ENCODE assay signal across 15 cellular contexts in genomic region chr14:74836251-74836957, GRCh38. TPM values are rescaled to one million over a fixed set of nuclear protein-coding genes. Genes with fewer than 3 reads are reported as not detected.
DNase-seq lines count a peak whose midpoint lies in the region; ATAC-seq, FAIRE-seq and TF ChIP-seq lines count a peak whose summit lies in the region.
"Had no signal": no experiment of that assay in that cellular context is flagged by ENCODE, and none has a peak within 500 bp of the region (broad histone marks: within the 10 kb centered on the region; RNA-seq: fewer than 3 reads in every experiment).

No MANE protein-coding gene starts in this region.

- no peak for DNase-seq in activated T-cell treated with anti-CD3 and anti-CD28 coated beads, Interleukin-2, amount 50 U/mL, for 24 hours
- no peak for DNase-seq in activated T-cell treated with anti-CD3 and anti-CD28 coated beads, Interleukin-2, amount 50 U/mL, for 48 hours
- DNase-seq in T-cell: no peak
- no peak for DNase-seq in stimulated activated naive B cell treated with anti-CD40 and anti-IgM and Interleukin-4, amounts not matched to agents 10 μg/mL and 1 μg/mL and 100 μg/mL, for 72 hours
- DNase-seq in NCI-H345 (lab: John Stamatoyannopoulos, UW): no peak
- no peak for DNase-seq in Peyer's patch
- DNase-seq in SHP77 (lab: John Stamatoyannopoulos, UW): no peak
- DNase-seq: ACHN, NCI-H1092, NCI-H524, WERI-Rb-1 had no signal

- H3K9me3 Mint-ChIP-seq in activated T-cell treated with anti-CD3 and anti-CD28 coated beads, Interleukin-2, amount 50 U/mL, for 24 hours: no peaks in the 10 kb centered on the region
- H3K9me3 Mint-ChIP-seq in T-cell: no peaks in the 10 kb centered on the region
- H3K9me3 Mint-ChIP-seq in stimulated activated naive B cell treated with anti-CD40 and anti-IgM and Interleukin-4, amounts not matched to agents 10 μg/mL and 1 μg/mL and 100 μg/mL, for 72 hours: no peaks in the 10 kb centered on the region

- peak; percentile 82 for FAIRE-seq in endometrium (lab: Jason Lieb, UNC)
- FAIRE-seq: urothelium cell line had no signal

- H3K27ac Mint-ChIP-seq in activated T-cell treated with anti-CD3 and anti-CD28 coated beads, Interleukin-2, amount 50 U/mL, for 24 hours: peak overlapping the region; percentile 69
- H3K27ac Mint-ChIP-seq in T-cell: peak overlapping the region; percentile 98 to 99
- peak overlapping the region; percentile 69 for H3K27ac Mint-ChIP-seq in stimulated activated naive B cell treated with anti-CD40 and anti-IgM and Interleukin-4, amounts not matched to agents 10 μg/mL and 1 μg/mL and 100 μg/mL, for 72 hours

- peaks cover 73% of the 10 kb centered on the region for H3K4me1 Mint-ChIP-seq in activated T-cell treated with anti-CD3 and anti-CD28 coated beads, Interleukin-2, amount 50 U/mL, for 24 hours (ENCODE audit: low read depth)
- peaks cover 68 to 73% (median 71%) of the 10 kb centered on the region in 3 donors for H3K4me1 Mint-ChIP-seq in T-cell
- H3K4me1 Mint-ChIP-seq in stimulated activated naive B cell treated with anti-CD40 and anti-IgM and Interleukin-4, amounts not matched to agents 10 μg/mL and 1 μg/mL and 100 μg/mL, for 72 hours: peaks cover 33 to 62% of the 10 kb centered on the region in 2 donors

- no peaks in the 10 kb centered on the region for H3K27me3 Mint-ChIP-seq in activated T-cell treated with anti-CD3 and anti-CD28 coated beads, Interleukin-2, amount 50 U/mL, for 24 hours
- no peaks in the 10 kb centered on the region for H3K27me3 Mint-ChIP-seq in T-cell
- H3K27me3 Mint-ChIP-seq in stimulated activated naive B cell treated with anti-CD40 and anti-IgM and Interleukin-4, amounts not matched to agents 10 μg/mL and 1 μg/mL and 100 μg/mL, for 72 hours: no peaks in the 10 kb centered on the region

- peak in 1 of 4 experiments; percentile 18 for ATAC-seq in T-cell (replicated peaks in 1 of 4)
- peak; percentile 46 to 51 for ATAC-seq in stimulated activated naive B cell treated with anti-CD40 and anti-IgM and Interleukin-4, amounts not matched to agents 10 μg/mL and 1 μg/mL and 100 μg/mL, for 72 hours (replicated peaks)

- no peak for TF ChIP-seq POLR2A in Peyer's patch (IDR thresholded peaks at IDR 0.05)

- peak overlapping the region; percentile 6 for H3K4me3 Mint-ChIP-seq in activated T-cell treated with anti-CD3 and anti-CD28 coated beads, Interleukin-2, amount 50 U/mL, for 24 hours
- peak overlapping the region in 2 of 3 donors; percentile 53 to 70 for H3K4me3 Mint-ChIP-seq in T-cell
- H3K4me3 Mint-ChIP-seq in stimulated activated naive B cell treated with anti-CD40 and anti-IgM and Interleukin-4, amounts not matched to agents 10 μg/mL and 1 μg/mL and 100 μg/mL, for 72 hours: peak overlapping the region; percentile 28 to 71

- CTCF ChIA-PET in T-cell (lab: Charles Lee): interaction anchor here (0.6 to 3.5 kb wide), 5 partner anchors 16 to 252 kb away, joined by 3 to 10 read pairs (median 4); no protein-coding TSS in a partner anchor

- H3K27me3 ChIP-seq in Peyer's patch: no peaks in the 10 kb centered on the region

- H3K4me3 ChIP-seq in Peyer's patch: no peak overlapping the region
- H3K4me3 ChIP-seq: HAP-1 had no signal

- peaks cover 0 to 9% (median 0%) of the 10 kb centered on the region in 4 donors for H3K4me1 ChIP-seq in Peyer's patch

- peak overlapping the region in 2 of 4 donors; percentile 9 to 62 for H3K27ac ChIP-seq in Peyer's patch
- H3K27ac ChIP-seq: WERI-Rb-1 had no signal

- POLR2A ChIA-PET in T-cell (lab: Charles Lee): interaction anchor here in 1 of 2 donors (0.5 to 0.8 kb wide), 3 partner anchors 12 to 1222 kb away, joined by 3 to 11 read pairs (median 7); no protein-coding TSS in a partner anchor

- TF ChIP-seq CTCF in Peyer's patch (IDR thresholded peaks at IDR 0.05): no peak

- H3K36me3 Mint-ChIP-seq in activated T-cell treated with anti-CD3 and anti-CD28 coated beads, Interleukin-2, amount 50 U/mL, for 24 hours (ENCODE audit: low read depth): peaks cover 65% of the 10 kb centered on the region
- peaks cover 26% of the 10 kb centered on the region for H3K36me3 Mint-ChIP-seq in T-cell
- H3K36me3 Mint-ChIP-seq in stimulated activated naive B cell treated with anti-CD40 and anti-IgM and Interleukin-4, amounts not matched to agents 10 μg/mL and 1 μg/mL and 100 μg/mL, for 72 hours: peaks cover 4 to 10% of the 10 kb centered on the region in 2 donors

- H3K36me3 ChIP-seq in Peyer's patch: peaks cover 0 to 29% (median 0%) of the 10 kb centered on the region in 3 donors
- H3K36me3 ChIP-seq: HAP-1 had no signal

- no peaks in the 10 kb centered on the region for H3K9me3 ChIP-seq in Peyer's patch
- H3K9me3 ChIP-seq: HAP-1 had no signal

RNA-seq across cellular contexts. Expression of gene PROX2, which starts 39.5 kb away (rescaled TPM):
- total RNA-seq in T-cell (under 1 TPM in 2 of 5 donors, not detected in 3; 0.10 to 0.12 TPM), Peyer's patch (not detected)
- total RNA-seq: HT-29 had no signal

RNA-seq across cellular contexts. Expression of gene DLST, which starts 45.3 kb away (rescaled TPM):
- 100 to 1,000 TPM in 3 of 5 donors, 10 to 100 TPM in 2; 88.3 to 128 (median 102) TPM for total RNA-seq in T-cell
- 100 to 1,000 TPM; 128 to 163 (median 154) TPM for total RNA-seq in Peyer's patch

Comparison
In these comparisons a context has a peak if more than half of its experiments do, and no peak if none do; other contexts are left out.
1. H3K4me3 Mint-ChIP-seq: peak in every context shown above with its lines; median percentile 62 in T-cell; 50 in stimulated activated naive B cell treated with anti-CD40 and anti-IgM and Interleukin-4, amounts not matched to agents 10 μg/mL and 1 μg/mL and 100 μg/mL, for 72 hours; 6 in activated T-cell treated with anti-CD3 and anti-CD28 coated beads, Interleukin-2, amount 50 U/mL, for 24 hours.